Comparison of ENCODE assay signal across 1 cellular context in the genomic region with DNA sequence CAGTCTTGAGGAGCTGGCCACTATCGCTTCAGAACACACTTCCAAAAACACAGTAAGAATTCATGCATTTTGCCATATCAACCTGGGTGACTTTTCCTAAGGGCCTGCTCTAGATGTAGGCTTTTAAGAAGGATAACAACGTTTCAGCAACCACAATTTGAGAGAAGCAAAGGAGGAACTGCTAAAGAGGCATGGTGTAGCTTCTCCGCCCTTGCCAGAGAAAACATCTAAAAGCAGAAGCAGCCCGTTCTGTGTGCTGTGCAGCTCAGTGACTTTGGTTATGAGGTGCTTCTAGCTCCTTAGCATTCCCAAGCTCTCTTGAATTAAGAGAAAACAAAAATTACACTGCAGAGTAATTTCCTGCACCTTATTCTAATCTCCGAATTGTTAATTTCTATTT.
TF ChIP-seq lines count a peak whose summit lies in the region.

No MANE protein-coding gene starts in this region.

TF ChIP-seq in WTC11, 78 proteins besides CTCF, POLR2A, EP300 and RAD21 (continued from another document):
- TF ChIP-seq, protein P1, sequence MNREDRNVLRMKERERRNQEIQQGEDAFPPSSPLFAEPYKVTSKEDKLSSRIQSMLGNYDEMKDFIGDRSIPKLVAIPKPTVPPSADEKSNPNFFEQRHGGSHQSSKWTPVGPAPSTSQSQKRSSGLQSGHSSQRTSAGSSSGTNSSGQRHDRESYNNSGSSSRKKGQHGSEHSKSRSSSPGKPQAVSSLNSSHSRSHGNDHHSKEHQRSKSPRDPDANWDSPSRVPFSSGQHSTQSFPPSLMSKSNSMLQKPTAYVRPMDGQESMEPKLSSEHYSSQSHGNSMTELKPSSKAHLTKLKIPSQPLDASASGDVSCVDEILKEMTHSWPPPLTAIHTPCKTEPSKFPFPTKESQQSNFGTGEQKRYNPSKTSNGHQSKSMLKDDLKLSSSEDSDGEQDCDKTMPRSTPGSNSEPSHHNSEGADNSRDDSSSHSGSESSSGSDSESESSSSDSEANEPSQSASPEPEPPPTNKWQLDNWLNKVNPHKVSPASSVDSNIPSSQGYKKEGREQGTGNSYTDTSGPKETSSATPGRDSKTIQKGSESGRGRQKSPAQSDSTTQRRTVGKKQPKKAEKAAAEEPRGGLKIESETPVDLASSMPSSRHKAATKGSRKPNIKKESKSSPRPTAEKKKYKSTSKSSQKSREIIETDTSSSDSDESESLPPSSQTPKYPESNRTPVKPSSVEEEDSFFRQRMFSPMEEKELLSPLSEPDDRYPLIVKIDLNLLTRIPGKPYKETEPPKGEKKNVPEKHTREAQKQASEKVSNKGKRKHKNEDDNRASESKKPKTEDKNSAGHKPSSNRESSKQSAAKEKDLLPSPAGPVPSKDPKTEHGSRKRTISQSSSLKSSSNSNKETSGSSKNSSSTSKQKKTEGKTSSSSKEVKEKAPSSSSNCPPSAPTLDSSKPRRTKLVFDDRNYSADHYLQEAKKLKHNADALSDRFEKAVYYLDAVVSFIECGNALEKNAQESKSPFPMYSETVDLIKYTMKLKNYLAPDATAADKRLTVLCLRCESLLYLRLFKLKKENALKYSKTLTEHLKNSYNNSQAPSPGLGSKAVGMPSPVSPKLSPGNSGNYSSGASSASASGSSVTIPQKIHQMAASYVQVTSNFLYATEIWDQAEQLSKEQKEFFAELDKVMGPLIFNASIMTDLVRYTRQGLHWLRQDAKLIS (CRISPR knock-in tag; IDR thresholded peaks at IDR 0.05; ENCODE audit: borderline replicate concordance): no peak
- no peak for TF ChIP-seq NR1H2 (CRISPR knock-in tag; IDR thresholded peaks at IDR 0.05)
